In the genomic region with DNA sequence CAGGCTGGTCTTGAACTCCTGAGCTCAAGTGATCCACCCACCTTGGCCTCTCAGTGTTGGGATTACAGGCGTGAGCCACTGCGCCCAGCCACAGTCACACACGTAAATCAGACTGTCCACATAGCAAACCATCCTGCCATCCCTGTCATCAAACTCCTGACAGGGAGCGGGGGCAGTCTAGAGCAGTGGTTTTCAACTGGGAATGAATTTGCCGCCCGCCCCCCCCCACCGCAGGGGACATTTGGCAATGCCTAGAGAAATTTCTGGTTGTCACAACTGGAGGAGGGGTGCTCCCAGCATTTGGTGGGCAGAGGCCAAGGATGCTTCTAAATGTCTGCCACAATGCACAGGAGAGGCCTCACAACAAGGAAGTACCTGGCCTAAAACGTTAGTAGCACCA, we compare ENCODE assay signal across 15 cellular contexts. TPM values are rescaled to one million over a fixed set of nuclear protein-coding genes. Genes with fewer than 3 reads are reported as not detected.
DNase-seq lines count a peak whose midpoint lies in the region; ATAC-seq and TF ChIP-seq lines count a peak whose summit lies in the region.
"Had no signal": no experiment of that assay in that cellular context is flagged by ENCODE, and none has a peak within 500 bp of the region (broad histone marks: within the 10 kb centered on the region; RNA-seq: fewer than 3 reads in every experiment).

No MANE protein-coding gene starts in this region.

- no peak overlapping the region for H3K23ac ChIP-seq in mesenchymal stem cell (ENCODE audit: low read length in 2 of 2)

- H3K4me1 ChIP-seq in adipocyte (ENCODE audit: control insufficient read depth, insufficient read depth, low read length) = peaks cover 15% of the 10 kb centered on the region
- peaks cover 13% of the 10 kb centered on the region for H3K4me1 ChIP-seq in mesenchymal stem cell (ENCODE audit: control insufficient read depth, insufficient read depth, low read depth, low read length)
- peaks cover 4 to 55% (median 28%) of the 10 kb centered on the region in 4 donors for H3K4me1 ChIP-seq in stomach

- H3K4me3 Mint-ChIP-seq in CD4-positive, alpha-beta T cell = no peak overlapping the region

- H3K4me3 ChIP-seq in adipocyte (ENCODE audit: low read length) (no peak overlapping the region), mesenchymal stem cell (ENCODE audit: insufficient read depth in 1 of 2, low read depth in 1 of 2, low read length in 2 of 2) (peak overlapping the region in 1 of 2 experiments; percentile 32), stomach (no peak overlapping the region)

- no peaks in the 10 kb centered on the region for H3K27me3 ChIP-seq in CD4-positive, alpha-beta T cell (ENCODE audit: control insufficient read depth, insufficient read depth, low read length)
- no peaks in the 10 kb centered on the region for H3K27me3 ChIP-seq in adipocyte (replicated peaks; ENCODE audit: control insufficient read depth, insufficient read depth, low read length)
- H3K27me3 ChIP-seq in mesenchymal stem cell (ENCODE audit: control insufficient read depth in 1 of 2, insufficient read depth in 1 of 2, low read length in 2 of 2) = no peaks in the 10 kb centered on the region
- no peaks in the 10 kb centered on the region for H3K27me3 ChIP-seq in stomach

- no peak overlapping the region for H2BK120ac ChIP-seq in mesenchymal stem cell (ENCODE audit: low read depth, low read length)

- H3K4ac ChIP-seq in mesenchymal stem cell (ENCODE audit: low read depth in 1 of 2, low read length in 2 of 2) = no peak overlapping the region

- no peak for ATAC-seq in CD4-positive, alpha-beta T cell (ENCODE audit: poor library complexity)
- no peak for ATAC-seq in GM18868 (IDR thresholded peaks at IDR 0.05; ENCODE audit: unreplicated experiment)
- no peak for ATAC-seq in HG02840 (IDR thresholded peaks at IDR 0.05; ENCODE audit: low FRiP score, unreplicated experiment)
- ATAC-seq: activated CD4-positive, CD25-positive, alpha-beta regulatory T cell treated with anti-CD3 and anti-CD28 coated beads, Interleukin-2, amount 50 U/mL, for 24 hours; esophagus mucosa had no signal

- no peak overlapping the region for H2BK15ac ChIP-seq in mesenchymal stem cell (ENCODE audit: low read depth, poor library complexity, severe bottlenecking)

- no peaks in the 10 kb centered on the region for H3K9me3 ChIP-seq in CD4-positive, alpha-beta T cell (ENCODE audit: control insufficient read depth, low read length)
- H3K9me3 ChIP-seq in adipocyte (ENCODE audit: control insufficient read depth, low read length) (no peaks in the 10 kb centered on the region), mesenchymal stem cell (ENCODE audit: control insufficient read depth, low read length) (no peaks in the 10 kb centered on the region), stomach (no peaks in the 10 kb centered on the region)

- H3K9me3 Mint-ChIP-seq in CD4-positive, alpha-beta T cell = no peaks in the 10 kb centered on the region
- H3K9me3 Mint-ChIP-seq: T-helper 2 cell treated with Interferon-gamma antibody and Interleukin-4, amounts not matched to agents 5 μg/mL and 100 μg/mL, for 36 hours had no signal

- no peak overlapping the region for H4K8ac ChIP-seq in mesenchymal stem cell (ENCODE audit: low read length)

- H3K36me3 ChIP-seq in adipocyte (ENCODE audit: control insufficient read depth, insufficient read depth, low read length, severe bottlenecking) (peaks cover 56% of the 10 kb centered on the region), mesenchymal stem cell (ENCODE audit: control insufficient read depth in 1 of 2, insufficient read depth in 2 of 2, low read depth in 1 of 2, low read length in 2 of 2) (peaks cover 61 to 68% of the 10 kb centered on the region in 2 experiments), stomach (peaks cover 33 to 85% (median 79%) of the 10 kb centered on the region in 4 donors)

- no peak overlapping the region for H3K14ac ChIP-seq in mesenchymal stem cell (ENCODE audit: low read length in 2 of 2)

- POLR2A ChIA-PET in CD4-positive, alpha-beta T cell (lab: Charles Lee) = interaction anchor here (0.6 to 2.4 kb wide), 4 partner anchors 9 to 177 kb away, joined by 3 to 21 read pairs (median 10); a partner anchor contains a TSS

- 91% methylated on average over 8 of the region's 8 CpGs for WGBS in mesenchymal stem cell
- WGBS in stomach, 5 donors = 80 to 93% (median 87%) methylated on average over 3 to 8 of the region's 8 CpGs

- H3K36me3 Mint-ChIP-seq in CD4-positive, alpha-beta T cell (ENCODE audit: low read depth) = peaks cover 89% of the 10 kb centered on the region

- H3K27ac ChIP-seq in CD4-positive, alpha-beta T cell (ENCODE audit: low read depth, low read length) = peak overlapping the region; percentile 31
- H3K27ac ChIP-seq in mesenchymal stem cell (ENCODE audit: low read length, poor library complexity, severe bottlenecking) = no peak overlapping the region
- H3K27ac ChIP-seq in stomach = peak overlapping the region; percentile 20 to 89 (median 73)

- no peak overlapping the region for H2AFZ ChIP-seq in mesenchymal stem cell (ENCODE audit: low read depth, low read length)

- CTCF ChIA-PET in CD4-positive, alpha-beta T cell (lab: Charles Lee) = interaction anchor here (1.2 to 10.2 kb wide), 5 partner anchors 9 to 90 kb away, joined by 5 to 103 read pairs (median 8); a partner anchor contains a TSS

- TF ChIP-seq EP300 in stomach (IDR thresholded peaks at IDR 0.05) = no peak

- TF ChIP-seq CTCF in CD4-positive, alpha-beta T cell (IDR thresholded peaks at IDR 0.05) = no peak
- no peak for TF ChIP-seq CTCF in stomach (IDR thresholded peaks at IDR 0.05)

- no peak overlapping the region for H2BK5ac ChIP-seq in mesenchymal stem cell (ENCODE audit: low read depth, low read length, poor library complexity, severe bottlenecking)

- H2BK12ac ChIP-seq in mesenchymal stem cell (ENCODE audit: low read length in 2 of 2) = no peak overlapping the region

- H2AK5ac ChIP-seq in mesenchymal stem cell (ENCODE audit: low read length, severe bottlenecking) = no peak overlapping the region

- intact Hi-C loops in CD4-positive, alpha-beta T cell (cut with DNase I, micrococcal nuclease) = no loop called here
- intact Hi-C loops in stomach (cut with DNase I; ENCODE audit: low total_unique reads) = no loop called here

- no peak overlapping the region for H4K91ac ChIP-seq in mesenchymal stem cell (ENCODE audit: low read length)

- H3K9ac ChIP-seq in adipocyte (ENCODE audit: low read length) = peak overlapping the region; percentile 64
- H3K9ac ChIP-seq in mesenchymal stem cell (ENCODE audit: low read length) = peak overlapping the region; percentile 82

- H3K27me3 Mint-ChIP-seq in CD4-positive, alpha-beta T cell = no peaks in the 10 kb centered on the region

- H3K4me2 ChIP-seq in mesenchymal stem cell (ENCODE audit: low read length, poor library complexity, severe bottlenecking) = no peak overlapping the region

- H3K4me1 Mint-ChIP-seq in CD4-positive, alpha-beta T cell (ENCODE audit: low read depth) = peaks cover 16% of the 10 kb centered on the region

- peak overlapping the region; percentile 89 for H3K27ac Mint-ChIP-seq in CD4-positive, alpha-beta T cell

- no peak overlapping the region for H3K18ac ChIP-seq in mesenchymal stem cell (ENCODE audit: low read depth in 1 of 2, low read length in 2 of 2)

- no peak for TF ChIP-seq POLR2A in stomach (IDR thresholded peaks at IDR 0.05)

- peaks cover 22% of the 10 kb centered on the region for H3K79me1 ChIP-seq in mesenchymal stem cell (replicated peaks; ENCODE audit: low read length, poor library complexity, severe bottlenecking)

- no peak for DNase-seq in CD4-positive, alpha-beta T cell
- DNase-seq in adipocyte (ENCODE audit: low read depth) = no peak
- no peak for DNase-seq in mesenchymal stem cell
- DNase-seq in stomach = no peak
- DNase-seq in cerebellum (ENCODE audit: low spot score) = no peak
- no peak for DNase-seq in NCI-H2107 (lab: John Stamatoyannopoulos, UW)
- DNase-seq: activated effector memory CD4-positive, alpha-beta T cell treated with anti-CD3 and anti-CD28 coated beads, Interleukin-2, amount 50 U/mL, for 16 hours; dermis blood vessel endothelial cell; NCI-H1436; SIG-M5 had no signal

RNA-seq across cellular contexts. Expression of a gene that starts 24.1 kb away (rescaled TPM):
- 10 to 100 TPM; 34.4 to 38.4 TPM for total RNA-seq in CD4-positive, alpha-beta T cell
- 17.2 TPM for polyA plus RNA-seq in mesenchymal stem cell (2013, experiment 1 of 2)
- 16.4 TPM for polyA plus RNA-seq in mesenchymal stem cell (2013, experiment 2 of 2)
- total RNA-seq in stomach = 10 to 100 TPM; 28.8 to 93.3 (median 31.9) TPM
- 10 to 100 TPM in 2 of 3 donors, 1 to 10 TPM in 1; 7.5 to 22.8 (median 11.0) TPM for polyA plus RNA-seq in stomach
- 35.9 TPM for total RNA-seq in cerebellum

RNA-seq across cellular contexts. Expression of a gene that starts 38.8 kb away (rescaled TPM):
- total RNA-seq in CD4-positive, alpha-beta T cell = 100 to 1,000 TPM; 121 to 135 TPM
- polyA plus RNA-seq in mesenchymal stem cell (2013, experiment 1 of 2) = 16.6 TPM
- polyA plus RNA-seq in mesenchymal stem cell (2013, experiment 2 of 2) = 16.7 TPM
- total RNA-seq in stomach = 10 to 100 TPM in 4 of 5 donors, 1 to 10 TPM in 1; 2.3 to 97.4 (median 16.7) TPM
- polyA plus RNA-seq in stomach = 1 to 10 TPM; 3.5 to 9.8 (median 6.5) TPM
- total RNA-seq in cerebellum = 19.1 TPM
